19 cellular contexts compared by ENCODE assay signal in genomic region chr12:64716839-64717455, GRCh38. TPM values are rescaled to one million over a fixed set of nuclear protein-coding genes. Genes with fewer than 3 reads are reported as not detected.
DNase-seq lines count a peak whose midpoint lies in the region; ATAC-seq and TF ChIP-seq lines count a peak whose summit lies in the region.
"Had no signal": no experiment of that assay in that cellular context is flagged by ENCODE, and none has a peak within 500 bp of the region (broad histone marks: within the 10 kb centered on the region; RNA-seq: fewer than 3 reads in every experiment).

No MANE protein-coding gene starts in this region.

- H3K27me3 ChIP-seq in neutrophil (no peaks in the 10 kb centered on the region), A673 (replicated peaks; ENCODE audit: insufficient read depth, low read depth, low read length, poor library complexity) (no peaks in the 10 kb centered on the region)

- H3K36me3 Mint-ChIP-seq in activated naive CD4-positive, alpha-beta T cell treated with anti-CD3 and anti-CD28 coated beads, Interleukin-2, amount 50 U/mL, for 24 hours: peaks cover 39% of the 10 kb centered on the region
- peaks cover 80% of the 10 kb centered on the region for H3K36me3 Mint-ChIP-seq in activated T-helper 17 cell treated with anti-CD3 and anti-CD28 coated beads, Interleukin-2, amount 50 U/mL, for 72 hours (ENCODE audit: low read depth)
- peaks cover 50% of the 10 kb centered on the region for H3K36me3 Mint-ChIP-seq in osteocyte (ENCODE audit: unreplicated experiment)

- H3K27me3 Mint-ChIP-seq in activated naive CD4-positive, alpha-beta T cell treated with anti-CD3 and anti-CD28 coated beads, Interleukin-2, amount 50 U/mL, for 24 hours: no peaks in the 10 kb centered on the region
- H3K27me3 Mint-ChIP-seq in activated T-helper 17 cell treated with anti-CD3 and anti-CD28 coated beads, Interleukin-2, amount 50 U/mL, for 72 hours: no peaks in the 10 kb centered on the region
- no peaks in the 10 kb centered on the region for H3K27me3 Mint-ChIP-seq in osteocyte (ENCODE audit: unreplicated experiment)

- DNase-seq in activated naive CD4-positive, alpha-beta T cell treated with Interleukin-2 at 50 U/mL for 16 hours: no peak
- DNase-seq in fibroblast of peridontal ligament (ENCODE audit: extremely low read depth): peak; percentile 29
- DNase-seq in A673 (ENCODE audit: low spot score): no peak
- DNase-seq in foreskin fibroblast: no peak
- no peak for DNase-seq in osteocyte (ENCODE audit: extremely low spot score, unreplicated experiment)
- DNase-seq: AML-193; CD8-positive, alpha-beta T cell; KG1; MM.1S; NCI-H1105; NCI-H1694 treated with DMSO at 0.1 percent for 48 hours; NCI-H345; NCI-H526 treated with DMSO at 0.1 percent for 48 hours; NK-92 treated with Interleukin-12 subunit alpha and Interleukin-12 subunit beta, amount 100 ng/mL, for 24 hours; OCI-M1; RPMI8226 had no signal

- H3K4me3 ChIP-seq in neutrophil (ENCODE audit: low read depth in 1 of 2, low read length in 1 of 2) (no peak overlapping the region), A673 (ENCODE audit: low read depth, low read length, poor library complexity, severe bottlenecking) (no peak overlapping the region), foreskin fibroblast (ENCODE audit: low read depth in 1 of 2, low read length in 2 of 2) (no peak overlapping the region)

- no peak for ATAC-seq in activated T-helper 17 cell treated with anti-CD3 and anti-CD28 coated beads, Interleukin-2, amount 50 U/mL, for 72 hours (replicated peaks)
- ATAC-seq: CD8-positive, alpha-beta T cell had no signal

- POLR2A ChIA-PET in A673 (lab: Charles Lee; ENCODE audit: low non-redundant PET): no interaction called here

- intact Hi-C loops in A673 (cut with micrococcal nuclease; ENCODE audit: unreplicated experiment): no loop called here

- TF ChIP-seq CTCF in neutrophil (IDR thresholded peaks at IDR 0.05) (no peak), A673 (conservative IDR thresholded peaks at IDR 0.05; ENCODE audit: low read depth, low read length) (no peak), foreskin fibroblast (IDR thresholded peaks at IDR 0.05; ENCODE audit: low read depth, low read length) (no peak), osteocyte (IDR thresholded peaks at IDR 0.05) (no peak)

- peaks cover 30% of the 10 kb centered on the region for H3K4me1 Mint-ChIP-seq in activated naive CD4-positive, alpha-beta T cell treated with anti-CD3 and anti-CD28 coated beads, Interleukin-2, amount 50 U/mL, for 24 hours
- H3K4me1 Mint-ChIP-seq in activated T-helper 17 cell treated with anti-CD3 and anti-CD28 coated beads, Interleukin-2, amount 50 U/mL, for 72 hours: peaks cover 14% of the 10 kb centered on the region
- no peaks in the 10 kb centered on the region for H3K4me1 Mint-ChIP-seq in osteocyte (ENCODE audit: unreplicated experiment)

- peak overlapping the region; percentile 24 for H3K27ac Mint-ChIP-seq in activated naive CD4-positive, alpha-beta T cell treated with anti-CD3 and anti-CD28 coated beads, Interleukin-2, amount 50 U/mL, for 24 hours
- peak overlapping the region; percentile 67 for H3K27ac Mint-ChIP-seq in activated T-helper 17 cell treated with anti-CD3 and anti-CD28 coated beads, Interleukin-2, amount 50 U/mL, for 72 hours
- no peak overlapping the region for H3K27ac Mint-ChIP-seq in osteocyte (ENCODE audit: unreplicated experiment)

- H3K9me3 ChIP-seq in neutrophil (no peaks in the 10 kb centered on the region), A673 (ENCODE audit: low read depth, low read length, poor library complexity, severe bottlenecking) (no peaks in the 10 kb centered on the region)

- H3K4me1 ChIP-seq in neutrophil (ENCODE audit: control insufficient read depth in 1 of 2, insufficient read depth in 1 of 2, low read depth in 1 of 2, low read length in 1 of 2) (peaks cover 77 to 82% of the 10 kb centered on the region in 2 experiments), A673 (ENCODE audit: insufficient read depth, low read length, poor library complexity, severe bottlenecking) (no peaks in the 10 kb centered on the region)

- peak overlapping the region; percentile 95 for H3K27ac ChIP-seq in neutrophil
- H3K27ac ChIP-seq in A673 (ENCODE audit: low read depth, low read length, poor library complexity, severe bottlenecking): no peak overlapping the region

- CTCF ChIA-PET in A673 (lab: Charles Lee): no interaction called here

- H3K36me3 ChIP-seq in neutrophil (peaks cover 38% of the 10 kb centered on the region), A673 (ENCODE audit: insufficient read depth, low read length, poor library complexity, severe bottlenecking) (peaks cover 13% of the 10 kb centered on the region)

- BruUV-seq in A673 (replicated peaks; lab: Mats Ljungman, UMichigan): no TSS peak

- no peak overlapping the region for H3K4me3 Mint-ChIP-seq in activated naive CD4-positive, alpha-beta T cell treated with anti-CD3 and anti-CD28 coated beads, Interleukin-2, amount 50 U/mL, for 24 hours
- H3K4me3 Mint-ChIP-seq in activated T-helper 17 cell treated with anti-CD3 and anti-CD28 coated beads, Interleukin-2, amount 50 U/mL, for 72 hours: no peak overlapping the region
- no peak overlapping the region for H3K4me3 Mint-ChIP-seq in osteocyte (ENCODE audit: unreplicated experiment)
- H3K4me3 Mint-ChIP-seq: CD8-positive, alpha-beta T cell had no signal

- H3K9me3 Mint-ChIP-seq in activated naive CD4-positive, alpha-beta T cell treated with anti-CD3 and anti-CD28 coated beads, Interleukin-2, amount 50 U/mL, for 24 hours: no peaks in the 10 kb centered on the region
- H3K9me3 Mint-ChIP-seq in activated T-helper 17 cell treated with anti-CD3 and anti-CD28 coated beads, Interleukin-2, amount 50 U/mL, for 72 hours: no peaks in the 10 kb centered on the region
- no peaks in the 10 kb centered on the region for H3K9me3 Mint-ChIP-seq in osteocyte (ENCODE audit: unreplicated experiment)
- H3K9me3 Mint-ChIP-seq: CD8-positive, alpha-beta T cell had no signal

RNA-seq across cellular contexts. Expression of gene GNS, which starts 42.3 kb away (rescaled TPM):
- total RNA-seq in activated T-helper 17 cell treated with anti-CD3 and anti-CD28 coated beads, Interleukin-2, amount 50 U/mL, for 72 hours: 10 to 100 TPM; 26.2 to 29.9 TPM
- total RNA-seq in A673 (2021) (50.1 and 57.5 TPM in 2 replicates), osteocyte (150 and 166 TPM in 2 replicates)
